ENCODE assay signal across 8 cellular contexts in the genomic region with DNA sequence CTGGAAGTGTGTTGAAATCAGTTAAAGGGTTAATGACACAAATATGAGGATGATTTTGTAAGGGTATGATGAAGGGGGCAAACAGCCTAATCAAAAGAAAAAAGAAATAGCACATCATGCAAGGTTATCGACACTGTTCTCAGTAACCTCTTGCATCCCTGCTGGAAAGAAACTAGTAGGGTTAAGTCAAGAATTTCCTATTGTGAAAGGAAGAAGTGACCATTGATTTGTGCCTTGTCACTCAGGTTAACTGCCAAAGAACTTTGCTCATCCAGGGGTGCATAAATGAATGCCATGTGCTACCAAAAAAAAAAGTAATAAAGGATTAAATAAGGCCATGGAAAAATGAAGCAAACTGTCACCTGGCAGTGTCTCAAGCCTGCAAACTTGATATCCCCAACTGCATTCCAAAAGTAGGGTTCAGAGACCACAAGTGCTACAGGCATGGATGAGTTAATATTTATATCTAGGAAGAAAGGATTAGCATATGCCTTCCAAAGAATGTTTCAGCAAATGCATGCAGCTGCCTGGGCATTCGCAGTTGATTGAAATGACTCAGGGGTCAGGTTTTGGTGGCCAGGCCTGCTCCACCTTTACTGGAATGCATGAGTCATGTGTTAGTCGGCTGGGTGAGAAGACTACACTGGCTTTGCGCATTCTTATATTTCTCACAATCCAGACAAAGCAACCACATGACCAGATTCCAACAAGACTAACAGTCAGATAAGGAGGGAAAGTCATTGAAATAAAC.
A peak's percentile ranks its signal among the peaks of the same experiment; 100 is the strongest.
DNase-seq lines count a peak whose midpoint lies in the region; TF ChIP-seq lines count a peak whose summit lies in the region.

No MANE protein-coding gene starts in this region.

- peak; percentile 29; the same call in 1 of the 2 replicates for TF ChIP-seq RAD21 in Ishikawa (IDR thresholded peaks at IDR 0.05; ENCODE audit: low read depth)

- H3K27ac ChIP-seq in coronary artery, result peak overlapping the region; percentile 45 to 70

- peak; percentile 96 for DNase-seq in AG08395 (ENCODE audit: low spot score)
- peak; percentile 83 for DNase-seq in coronary artery (ENCODE audit: low spot score)
- DNase-seq in myocyte (ENCODE audit: low read depth), result peak; percentile 97
- no peak for DNase-seq in DMS79 treated with DMSO at 0.1 percent for 48 hours (lab: John Stamatoyannopoulos, UW)
- no peak for DNase-seq in NCI-H1417 treated with DMSO at 0.1 percent for 48 hours (lab: John Stamatoyannopoulos, UW)
- DNase-seq in hippocampal formation (lab: John Stamatoyannopoulos, UW), result no peak
- DNase-seq in NCI-H748 (lab: John Stamatoyannopoulos, UW; ENCODE audit: unreplicated experiment), result no peak

- no peak for TF ChIP-seq CTCF in coronary artery (IDR thresholded peaks at IDR 0.05)

- no peak overlapping the region for H3K4me3 ChIP-seq in coronary artery

- TF ChIP-seq EP300 in Ishikawa (IDR thresholded peaks at IDR 0.05; ENCODE audit: borderline replicate concordance), result peak; percentile 94

TF ChIP-seq in Ishikawa, 13 proteins besides CTCF, POLR2A, EP300 and RAD21:
- TF ChIP-seq, protein P1, sequence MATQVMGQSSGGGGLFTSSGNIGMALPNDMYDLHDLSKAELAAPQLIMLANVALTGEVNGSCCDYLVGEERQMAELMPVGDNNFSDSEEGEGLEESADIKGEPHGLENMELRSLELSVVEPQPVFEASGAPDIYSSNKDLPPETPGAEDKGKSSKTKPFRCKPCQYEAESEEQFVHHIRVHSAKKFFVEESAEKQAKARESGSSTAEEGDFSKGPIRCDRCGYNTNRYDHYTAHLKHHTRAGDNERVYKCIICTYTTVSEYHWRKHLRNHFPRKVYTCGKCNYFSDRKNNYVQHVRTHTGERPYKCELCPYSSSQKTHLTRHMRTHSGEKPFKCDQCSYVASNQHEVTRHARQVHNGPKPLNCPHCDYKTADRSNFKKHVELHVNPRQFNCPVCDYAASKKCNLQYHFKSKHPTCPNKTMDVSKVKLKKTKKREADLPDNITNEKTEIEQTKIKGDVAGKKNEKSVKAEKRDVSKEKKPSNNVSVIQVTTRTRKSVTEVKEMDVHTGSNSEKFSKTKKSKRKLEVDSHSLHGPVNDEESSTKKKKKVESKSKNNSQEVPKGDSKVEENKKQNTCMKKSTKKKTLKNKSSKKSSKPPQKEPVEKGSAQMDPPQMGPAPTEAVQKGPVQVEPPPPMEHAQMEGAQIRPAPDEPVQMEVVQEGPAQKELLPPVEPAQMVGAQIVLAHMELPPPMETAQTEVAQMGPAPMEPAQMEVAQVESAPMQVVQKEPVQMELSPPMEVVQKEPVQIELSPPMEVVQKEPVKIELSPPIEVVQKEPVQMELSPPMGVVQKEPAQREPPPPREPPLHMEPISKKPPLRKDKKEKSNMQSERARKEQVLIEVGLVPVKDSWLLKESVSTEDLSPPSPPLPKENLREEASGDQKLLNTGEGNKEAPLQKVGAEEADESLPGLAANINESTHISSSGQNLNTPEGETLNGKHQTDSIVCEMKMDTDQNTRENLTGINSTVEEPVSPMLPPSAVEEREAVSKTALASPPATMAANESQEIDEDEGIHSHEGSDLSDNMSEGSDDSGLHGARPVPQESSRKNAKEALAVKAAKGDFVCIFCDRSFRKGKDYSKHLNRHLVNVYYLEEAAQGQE (IDR thresholded peaks at IDR 0.05; ENCODE audit: low read depth), result no peak
- TF ChIP-seq FOXM1 (IDR thresholded peaks at IDR 0.05; ENCODE audit: borderline replicate concordance, low read depth), result peak; percentile 88
- TF ChIP-seq NFIC (IDR thresholded peaks at IDR 0.05), result peak; percentile 83
- TF ChIP-seq CEBPB (IDR thresholded peaks at IDR 0.05), result 0 out of 2 replicates have a peak, but pooled peaks have one; percentile 33
- peak; percentile 94 for TF ChIP-seq TCF12 (IDR thresholded peaks at IDR 0.05; ENCODE audit: low read depth)
- TF ChIP-seq, protein P2, sequence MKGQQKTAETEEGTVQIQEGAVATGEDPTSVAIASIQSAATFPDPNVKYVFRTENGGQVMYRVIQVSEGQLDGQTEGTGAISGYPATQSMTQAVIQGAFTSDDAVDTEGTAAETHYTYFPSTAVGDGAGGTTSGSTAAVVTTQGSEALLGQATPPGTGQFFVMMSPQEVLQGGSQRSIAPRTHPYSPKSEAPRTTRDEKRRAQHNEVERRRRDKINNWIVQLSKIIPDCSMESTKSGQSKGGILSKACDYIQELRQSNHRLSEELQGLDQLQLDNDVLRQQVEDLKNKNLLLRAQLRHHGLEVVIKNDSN (IDR thresholded peaks at IDR 0.05), result peak; percentile 63; the same call in 1 of the 2 replicates
- TF ChIP-seq, protein P3, sequence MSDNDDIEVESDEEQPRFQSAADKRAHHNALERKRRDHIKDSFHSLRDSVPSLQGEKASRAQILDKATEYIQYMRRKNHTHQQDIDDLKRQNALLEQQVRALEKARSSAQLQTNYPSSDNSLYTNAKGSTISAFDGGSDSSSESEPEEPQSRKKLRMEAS (IDR thresholded peaks at IDR 0.05), result peak; percentile 46; the same call in 1 of the 2 replicates
- TF ChIP-seq ZBTB7A (IDR thresholded peaks at IDR 0.05; ENCODE audit: low read depth), result no peak
- no peak for TF ChIP-seq CREB1 (IDR thresholded peaks at IDR 0.05; ENCODE audit: low read depth)
- no peak for TF ChIP-seq EGR1 (IDR thresholded peaks at IDR 0.05)
- no peak for TF ChIP-seq YY1 (IDR thresholded peaks at IDR 0.05; ENCODE audit: low read depth)
- peak; percentile 91 for TF ChIP-seq TEAD4 (IDR thresholded peaks at IDR 0.05)

Comparison
In these comparisons a context has a peak if more than half of its experiments do, and no peak if none do; other contexts are left out.
1. DNase-seq: peak in AG08395 (single experiment), coronary artery (single experiment) and myocyte (single experiment); none in DMS79 treated with DMSO at 0.1 percent for 48 hours (single experiment), NCI-H1417 treated with DMSO at 0.1 percent for 48 hours (single experiment), hippocampal formation (0 of 2) and NCI-H748 (single experiment).